16 cellular contexts compared by ENCODE assay signal in genomic region chr10:92809845-92810244, GRCh38.
"Had no signal": no experiment of that assay in that cellular context is flagged by ENCODE, and none has a peak within 500 bp of the region (broad histone marks: within the 10 kb centered on the region; RNA-seq: fewer than 3 reads in every experiment).

No MANE protein-coding gene starts in this region.

- H3K9me3 ChIP-seq: esophagus squamous epithelium, psoas muscle had no signal

- DNase-seq: cerebellar nuclear complex; effector memory CD8-positive, alpha-beta T cell; esophagus squamous epithelium; foreskin fibroblast; kidney; left cardiac atrium; natural killer cell; psoas muscle; retina; stimulated activated CD4-positive, alpha-beta T cell treated with anti-CD3 and anti-CD28 coated beads, Interleukin-12 subunit alpha, Interleukin-12 subunit beta, amount 100 ng/mL, for 4 hours; stimulated activated naive CD4-positive, alpha-beta T cell treated with Interleukin-2 at 50 U/mL for 16 hours; trophoblast cell had no signal

- H3K4me1 Mint-ChIP-seq: natural killer cell had no signal

- H3K9me3 Mint-ChIP-seq: dendritic cell treated with granulocyte-macrophage colony-stimulating factor and Interleukin-4, amounts not matched to agents 40 ng/mL and 50 ng/mL, for 4 days; effector memory CD8-positive, alpha-beta T cell; natural killer cell had no signal

- H3K4me1 ChIP-seq: esophagus squamous epithelium, psoas muscle had no signal

- H3K4me3 ChIP-seq: esophagus squamous epithelium, psoas muscle had no signal

- H3K4me3 Mint-ChIP-seq: dendritic cell treated with granulocyte-macrophage colony-stimulating factor and Interleukin-4, amounts not matched to agents 40 ng/mL and 50 ng/mL, for 4 days; effector memory CD8-positive, alpha-beta T cell; natural killer cell had no signal

- ATAC-seq: effector memory CD8-positive, alpha-beta T cell; left cardiac atrium; natural killer cell; psoas muscle; sciatic nerve had no signal

- H3K36me3 Mint-ChIP-seq: natural killer cell had no signal

- H3K27me3 Mint-ChIP-seq: dendritic cell treated with granulocyte-macrophage colony-stimulating factor and Interleukin-4, amounts not matched to agents 40 ng/mL and 50 ng/mL, for 4 days had no signal

- H3K27ac Mint-ChIP-seq: dendritic cell treated with granulocyte-macrophage colony-stimulating factor and Interleukin-4, amounts not matched to agents 40 ng/mL and 50 ng/mL, for 4 days; effector memory CD8-positive, alpha-beta T cell; natural killer cell had no signal

- H3K27ac ChIP-seq: epithelial cell of prostate, esophagus squamous epithelium, psoas muscle had no signal

- H3K36me3 ChIP-seq: esophagus squamous epithelium had no signal

- FAIRE-seq: colon, kidney had no signal
